Comparison of ENCODE assay signal across 22 cellular contexts in genomic region chr9:13113751-13114150, GRCh38.
A peak's percentile ranks its signal among the peaks of the same experiment; 100 is the strongest.
DNase-seq lines count a peak whose midpoint lies in the region; ATAC-seq, FAIRE-seq and TF ChIP-seq lines count a peak whose summit lies in the region.
"Had no signal": no experiment of that assay in that cellular context is flagged by ENCODE, and none has a peak within 500 bp of the region (broad histone marks: within the 10 kb centered on the region; RNA-seq: fewer than 3 reads in every experiment).

No MANE protein-coding gene starts in this region.

- H3K27me3 ChIP-seq in SK-N-SH (ENCODE audit: insufficient read depth): no peaks in the 10 kb centered on the region
- H3K27me3 ChIP-seq in dorsolateral prefrontal cortex: no peaks in the 10 kb centered on the region
- H3K27me3 ChIP-seq: heart left ventricle, transverse colon had no signal

- TF ChIP-seq RAD21 in SK-N-SH (IDR thresholded peaks at IDR 0.05; ENCODE audit: low read length): no peak

- H3K9ac ChIP-seq in SK-N-SH: no peak overlapping the region

- ATAC-seq in HG03460 (IDR thresholded peaks at IDR 0.05; ENCODE audit: unreplicated experiment): no peak
- ATAC-seq: activated CD8-positive, alpha-beta memory T cell treated with anti-CD3 and anti-CD28 coated beads, Interleukin-2, amount 10 ng/mL, durations not matched to agents 7 days and 5 days; heart left ventricle; sciatic nerve; stimulated activated naive CD8-positive, alpha-beta T cell treated with anti-CD3 and anti-CD28 coated beads, Interleukin-15, amount 100 ng/mL, for 72 hours had no signal

- H3K27ac ChIP-seq in SK-N-SH (ENCODE audit: low read depth in 2 of 2, low read length in 1 of 2) (peak overlapping the region; percentile 25 to 43; a peak in 3 of 4 replicates), dorsolateral prefrontal cortex (peak overlapping the region in 33 of 59 donors; percentile 3 to 73 (median 43))
- H3K27ac ChIP-seq: heart left ventricle, transverse colon, WERI-Rb-1 had no signal

- H3K4me3 ChIP-seq in SK-N-SH (ENCODE audit: low read depth in 2 of 2, low read length in 1 of 2): no peak overlapping the region
- no peak overlapping the region for H3K4me3 ChIP-seq in dorsolateral prefrontal cortex
- H3K4me3 ChIP-seq: heart left ventricle, transverse colon had no signal

- peaks cover 27 to 48% of the 10 kb centered on the region in 2 experiments for H3K36me3 ChIP-seq in SK-N-SH (replicated peaks in 1 of 2; ENCODE audit: control insufficient read depth in 1 of 2, insufficient read depth in 2 of 2, low read length in 1 of 2)
- H3K36me3 ChIP-seq: transverse colon, WERI-Rb-1 had no signal

- TF ChIP-seq CTCF in SK-N-SH (IDR thresholded peaks at IDR 0.05) (no peak), dorsolateral prefrontal cortex (IDR thresholded peaks at IDR 0.05 in 54 of 56, conservative IDR thresholded peaks at IDR 0.05 in 2 of 56; ENCODE audit: low read depth in 1 of 56, partially characterized antibody in 56 of 56) (no peak)

- H3K9me3 ChIP-seq in SK-N-SH: no peaks in the 10 kb centered on the region
- H3K9me3 ChIP-seq: heart left ventricle, transverse colon had no signal

- no peaks in the 10 kb centered on the region for H3K79me2 ChIP-seq in SK-N-SH (ENCODE audit: insufficient read depth)

- H3K9me2 ChIP-seq in SK-N-SH: no peaks in the 10 kb centered on the region

- H3K4me2 ChIP-seq in SK-N-SH: no peak overlapping the region; the same call in 1 of the 2 replicates

- POLR2A ChIA-PET in SK-N-SH (lab: Yijun Ruan, JAX): no interaction called here

- 80% methylated on average over 1 of the region's 1 CpG for WGBS in SK-N-SH (ENCODE audit: low lambda C conversion rate)

- peaks cover 7 to 10% of the 10 kb centered on the region in 2 experiments; a peak in 3 of 4 replicates for H3K4me1 ChIP-seq in SK-N-SH (ENCODE audit: control insufficient read depth in 1 of 2, insufficient read depth in 2 of 2, low read depth in 1 of 2, low read length in 1 of 2)
- H3K4me1 ChIP-seq: transverse colon had no signal

- H2AFZ ChIP-seq in SK-N-SH (ENCODE audit: low read depth): no peak overlapping the region

- peak; percentile 37 for DNase-seq in GM03348 (ENCODE audit: low spot score)
- no peak for DNase-seq in SK-N-SH
- no peak for DNase-seq in dorsolateral prefrontal cortex
- peak; percentile 58 for DNase-seq in iris pigment epithelial cell (ENCODE audit: low read depth)
- no peak for DNase-seq in urothelium cell line (ENCODE audit: low spot score)
- no peak for DNase-seq in NCI-H748 (lab: John Stamatoyannopoulos, UW; ENCODE audit: unreplicated experiment)
- no peak for DNase-seq in retina
- DNase-seq: activated CD4-positive, alpha-beta T cell treated with anti-CD3 and anti-CD28 coated beads, Interleukin-2, amount 10 ng/mL, durations not matched to agents 24 days and 14 days; activated CD8-positive, alpha-beta memory T cell treated with anti-CD3 and anti-CD28 coated beads, Interleukin-2, amount 10 ng/mL, durations not matched to agents 7 days and 5 days; CD4-positive, alpha-beta T cell; effector memory CD4-positive, alpha-beta T cell; heart left ventricle; NCI-H2029; NCI-H345; NCI-H82; stimulated activated naive CD8-positive, alpha-beta T cell treated with anti-CD3 and anti-CD28 coated beads, Interleukin-15, amount 100 ng/mL, for 72 hours; transverse colon; WERI-Rb-1 had no signal

- CTCF ChIA-PET in SK-N-SH (lab: Yijun Ruan, JAX): interaction anchor here (0.7 to 1.2 kb wide), 4 partner anchors 24 to 1548 kb away, joined by 3 to 4 read pairs (median 3); no protein-coding TSS in a partner anchor

- H4K20me1 ChIP-seq in SK-N-SH (ENCODE audit: insufficient read depth): no peaks in the 10 kb centered on the region

- intact Hi-C loops in dorsolateral prefrontal cortex (cut with DNase I): no loop called here

- no peak for FAIRE-seq in urothelium cell line (lab: Jason Lieb, UNC)
- FAIRE-seq: colon, G401.6 had no signal

- TF ChIP-seq EP300 in SK-N-SH (IDR thresholded peaks at IDR 0.05; ENCODE audit: borderline replicate concordance in 1 of 2, low read depth in 1 of 2, low read length in 1 of 2): no peak

- no peaks in the 10 kb centered on the region for H3F3A ChIP-seq in SK-N-SH (replicated peaks; ENCODE audit: insufficient read depth)

TF ChIP-seq in SK-N-SH, 30 proteins besides CTCF, POLR2A, EP300 and RAD21:
- TF ChIP-seq SIN3A (IDR thresholded peaks at IDR 0.05; ENCODE audit: borderline replicate concordance, low read depth, low read length): no peak
- no peak for TF ChIP-seq GABPA (IDR thresholded peaks at IDR 0.05; ENCODE audit: low read depth)
- no peak for TF ChIP-seq TEAD4 (IDR thresholded peaks at IDR 0.05; ENCODE audit: borderline replicate concordance, insufficient read depth)
- TF ChIP-seq PBX3 (IDR thresholded peaks at IDR 0.05): peak; percentile 58
- TF ChIP-seq FOSL2 (IDR thresholded peaks at IDR 0.05; ENCODE audit: borderline replicate concordance, low read depth): peak; percentile 6; the same call in 1 of the 2 replicates
- no peak for TF ChIP-seq NFIC (IDR thresholded peaks at IDR 0.05; ENCODE audit: borderline replicate concordance)
- TF ChIP-seq TCF12 (IDR thresholded peaks at IDR 0.05): peak; percentile 10; the same call in 1 of the 2 replicates

Comparison
In these comparisons a context has a peak if more than half of its experiments do, and no peak if none do; other contexts are left out.
1. DNase-seq: peak in GM03348 (single experiment) and iris pigment epithelial cell (single experiment); none in SK-N-SH (single experiment), dorsolateral prefrontal cortex (0 of 10), urothelium cell line (single experiment), NCI-H748 (single experiment) and retina (single experiment).